22 cellular contexts compared by ENCODE assay signal in the genomic region with DNA sequence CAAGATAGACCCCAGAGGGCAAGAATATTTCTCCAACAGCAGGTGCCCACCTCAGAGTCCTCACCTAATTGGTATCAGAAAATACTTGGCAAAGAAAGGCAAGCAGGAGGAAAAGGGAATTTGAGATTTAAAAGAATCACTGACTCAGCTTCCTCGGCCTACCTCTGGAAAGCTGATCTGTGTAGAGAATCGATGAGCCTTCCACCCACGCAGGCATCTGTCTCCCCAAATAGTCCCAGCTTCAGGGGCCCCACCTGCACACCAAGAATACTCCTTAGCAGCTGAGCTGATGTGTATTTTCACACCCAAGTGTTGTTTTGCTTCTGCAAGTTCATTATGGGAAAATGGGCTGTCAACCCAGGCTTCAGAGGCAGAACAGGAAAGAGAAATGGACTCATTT.
"Had no signal": no experiment of that assay in that cellular context is flagged by ENCODE, and none has a peak within 500 bp of the region (broad histone marks: within the 10 kb centered on the region; RNA-seq: fewer than 3 reads in every experiment).

No MANE protein-coding gene starts in this region.

- H3K4me1 Mint-ChIP-seq: activated CD4-positive, alpha-beta T cell treated with anti-CD3 and anti-CD28 coated beads, Interleukin-2, amount 10 ng/mL, durations not matched to agents 7 days and 5 days; activated naive CD8-positive, alpha-beta T cell treated with anti-CD3 and anti-CD28 coated beads, Interleukin-2, amount 10 ng/mL, durations not matched to agents 7 days and 5 days had no signal

- H3K27ac ChIP-seq: breast epithelium, coronary artery, esophagus muscularis mucosa, spleen, thoracic aorta, VCaP had no signal

- H3K9me3 ChIP-seq: breast epithelium, esophagus muscularis mucosa, spleen, thoracic aorta had no signal

- H3K36me3 ChIP-seq: breast epithelium, esophagus muscularis mucosa, spleen, thoracic aorta had no signal

- H3K27me3 ChIP-seq: breast epithelium had no signal

- H3K4me3 Mint-ChIP-seq: activated CD4-positive, alpha-beta T cell treated with anti-CD3 and anti-CD28 coated beads, Interleukin-2, amount 10 ng/mL, durations not matched to agents 7 days and 5 days; activated CD8-positive, alpha-beta T cell treated with anti-CD3 and anti-CD28 coated beads for 36 hours; activated naive CD4-positive, alpha-beta T cell treated with anti-CD3 and anti-CD28 coated beads for 36 hours; activated naive CD8-positive, alpha-beta T cell treated with anti-CD3 and anti-CD28 coated beads, Interleukin-2, amount 10 ng/mL, durations not matched to agents 7 days and 5 days; type B pancreatic cell had no signal

- H3K4me1 ChIP-seq: breast epithelium, esophagus muscularis mucosa had no signal

- DNase-seq: activated CD4-positive, alpha-beta T cell treated with anti-CD3 and anti-CD28 coated beads, Interleukin-2, amount 10 ng/mL, durations not matched to agents 7 days and 5 days; activated CD4-positive, CD25-positive, alpha-beta regulatory T cell treated with anti-CD3 and anti-CD28 coated beads, Interleukin-2, amount 50 U/mL, for 72 hours; activated CD8-positive, alpha-beta T cell treated with anti-CD3 and anti-CD28 coated beads for 36 hours; activated naive CD4-positive, alpha-beta T cell treated with anti-CD3 and anti-CD28 coated beads for 36 hours; activated naive CD8-positive, alpha-beta T cell treated with anti-CD3 and anti-CD28 coated beads, Interleukin-2, amount 10 ng/mL, durations not matched to agents 7 days and 5 days; amniotic stem cell; cerebellar nuclear complex; hypothalamus; left cardiac atrium; mesenchymal stem cell; spleen; stimulated activated CD4-positive, alpha-beta T cell treated with anti-CD3 and anti-CD28 coated beads, Interleukin-4, amount 100 ng/mL, for 1 hour; stimulated activated naive CD4-positive, alpha-beta T cell treated with Interleukin-2 at 50 U/mL for 16 hours had no signal

- H3K36me3 Mint-ChIP-seq: activated naive CD8-positive, alpha-beta T cell treated with anti-CD3 and anti-CD28 coated beads, Interleukin-2, amount 10 ng/mL, durations not matched to agents 7 days and 5 days; type B pancreatic cell had no signal

- H3K27me3 Mint-ChIP-seq: progenitor cell of endocrine pancreas had no signal

- H3K4me3 ChIP-seq: breast epithelium, coronary artery, esophagus muscularis mucosa, spleen, thoracic aorta had no signal

- H3K27ac Mint-ChIP-seq: activated CD4-positive, alpha-beta T cell treated with anti-CD3 and anti-CD28 coated beads, Interleukin-2, amount 10 ng/mL, durations not matched to agents 7 days and 5 days; activated CD8-positive, alpha-beta T cell treated with anti-CD3 and anti-CD28 coated beads for 36 hours; activated naive CD4-positive, alpha-beta T cell treated with anti-CD3 and anti-CD28 coated beads for 36 hours; activated naive CD8-positive, alpha-beta T cell treated with anti-CD3 and anti-CD28 coated beads, Interleukin-2, amount 10 ng/mL, durations not matched to agents 7 days and 5 days; progenitor cell of endocrine pancreas; type B pancreatic cell had no signal

- H3K9me3 Mint-ChIP-seq: activated CD4-positive, alpha-beta T cell treated with anti-CD3 and anti-CD28 coated beads, Interleukin-2, amount 10 ng/mL, durations not matched to agents 7 days and 5 days; activated CD8-positive, alpha-beta T cell treated with anti-CD3 and anti-CD28 coated beads for 36 hours; activated naive CD4-positive, alpha-beta T cell treated with anti-CD3 and anti-CD28 coated beads for 36 hours; activated naive CD8-positive, alpha-beta T cell treated with anti-CD3 and anti-CD28 coated beads, Interleukin-2, amount 10 ng/mL, durations not matched to agents 7 days and 5 days; type B pancreatic cell had no signal

- ATAC-seq: activated CD8-positive, alpha-beta T cell treated with anti-CD3 and anti-CD28 coated beads for 36 hours; left cardiac atrium had no signal

- FAIRE-seq: frontal cortex, islet of Langerhans had no signal
